Comparison of ENCODE assay signal across 1 cellular context in the genomic region with DNA sequence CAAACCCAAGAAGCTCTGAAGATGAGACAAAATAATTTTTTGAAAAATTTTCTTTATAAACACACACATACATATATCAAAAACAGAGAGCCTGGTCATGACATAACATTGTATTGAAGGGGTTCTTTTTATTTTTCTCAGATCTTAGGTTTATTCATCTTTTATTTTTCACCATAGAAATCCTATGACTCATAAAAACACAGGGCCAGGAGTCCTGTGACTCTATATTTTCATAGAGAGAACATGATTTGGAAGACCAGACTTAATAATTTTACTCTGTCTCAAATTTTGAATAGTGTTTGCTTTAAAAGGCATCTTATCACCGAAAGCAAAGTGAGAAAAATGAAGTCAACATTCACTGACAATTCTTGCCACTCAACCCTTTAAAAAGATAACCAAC.
TF ChIP-seq lines count a peak whose summit lies in the region.

No MANE protein-coding gene starts in this region.

TF ChIP-seq in endothelial cell of umbilical vein, 7 proteins besides CTCF, POLR2A, EP300 and RAD21:
- TF ChIP-seq EZH2 (IDR thresholded peaks at IDR 0.05; ENCODE audit: borderline replicate concordance, low read depth, low read length, severe bottlenecking) = no peak
- no peak for TF ChIP-seq POLR2AphosphoS5 (IDR thresholded peaks at IDR 0.05; ENCODE audit: insufficient read depth, low read depth, low read length)
- TF ChIP-seq JUN (IDR thresholded peaks at IDR 0.05; ENCODE audit: borderline replicate concordance, insufficient read depth, insufficient read length, low read depth) = peak; percentile 36
- no peak for TF ChIP-seq MAX (IDR thresholded peaks at IDR 0.05; ENCODE audit: insufficient read depth, insufficient read length)
- peak; percentile 46 for TF ChIP-seq FOS (IDR thresholded peaks at IDR 0.05; ENCODE audit: borderline replicate concordance, insufficient read depth, low read length)
